8 cellular contexts compared by ENCODE assay signal in genomic region chr19:5719961-5720790, GRCh38. TPM values are rescaled to one million over a fixed set of nuclear protein-coding genes. Genes with fewer than 3 reads are reported as not detected.
DNase-seq lines count a peak whose midpoint lies in the region; ATAC-seq and TF ChIP-seq lines count a peak whose summit lies in the region.

CATSPERD (plus strand) TSS chr19:5720637; CDS start chr19:5720738, 101 bp downstream.
LONP1 (minus strand) TSS chr19:5720146; CDS start chr19:5720132, 14 bp downstream.

- ATAC-seq in DND-41 (ENCODE audit: insufficient read depth, low read depth) (peak; percentile 89), GM21723 (IDR thresholded peaks at IDR 0.05; ENCODE audit: unreplicated experiment) (peak; percentile 85)
- peak; percentile 85 to 86 for ATAC-seq in activated T-cell treated with anti-CD3 and anti-CD28 coated beads, Interleukin-2, amount 50 U/mL, for 72 hours (replicated peaks in 1 of 2)

- DNase-seq in DND-41 (peak; percentile 98), KG1 (lab: John Stamatoyannopoulos, UW) (peak; percentile 98), esophagus muscularis mucosa (ENCODE audit: extremely low spot score) (peak; percentile 99)
- peak; percentile 98 for DNase-seq in activated T-cell treated with anti-CD3 and anti-CD28 coated beads, Interleukin-2, amount 50 U/mL, for 72 hours
- DNase-seq in stimulated activated CD8-positive, alpha-beta memory T cell treated with anti-CD3 and anti-CD28 coated beads, Interleukin-7, amount 100 ng/mL, for 4 hours (ENCODE audit: low read depth in 2 of 2), result peak; percentile 95 to 98

- intact Hi-C loops in esophagus muscularis mucosa (cut with DNase I), result no loop called here

- peak within 1 kb of the TSS; percentile 98 for H3K27ac ChIP-seq in DND-41 (ENCODE audit: low read length)
- H3K27ac ChIP-seq in esophagus muscularis mucosa (replicated peaks in 1 of 4), result peak within 1 kb of the TSS; percentile 96 to 98 (median 97)
- peak within 1 kb of the TSS; percentile 80 for H3K27ac ChIP-seq in muscle layer of duodenum (ENCODE audit: low read length)

- H3K27ac Mint-ChIP-seq in activated T-cell treated with anti-CD3 and anti-CD28 coated beads, Interleukin-2, amount 50 U/mL, for 72 hours, result peak within 1 kb of the TSS; percentile 98

- peak within 1 kb of the TSS; percentile 97 for H2AFZ ChIP-seq in DND-41 (ENCODE audit: low read depth, low read length)

- H3K4me3 ChIP-seq in DND-41 (ENCODE audit: low read depth in 1 of 2, low read length in 2 of 2), result peak within 1 kb of the TSS; percentile 73 to 81
- peak within 1 kb of the TSS; percentile 90 to 97 (median 95) for H3K4me3 ChIP-seq in esophagus muscularis mucosa
- H3K4me3 ChIP-seq in muscle layer of duodenum (ENCODE audit: low read depth in 1 of 2, low read length in 2 of 2), result peak within 1 kb of the TSS; percentile 95 to 98

- TF ChIP-seq POLR2A in esophagus muscularis mucosa (IDR thresholded peaks at IDR 0.05; ENCODE audit: low read depth), result peak; percentile 40

- H3K4me1 ChIP-seq in DND-41 (ENCODE audit: insufficient read depth, low read length) (peaks cover 38% of the 10 kb centered on the region), esophagus muscularis mucosa (peaks cover 25 to 42% (median 32%) of the 10 kb centered on the region in 4 donors), muscle layer of duodenum (ENCODE audit: control insufficient read depth in 1 of 2, insufficient read depth in 2 of 2, low read length in 2 of 2) (peaks cover 8 to 19% of the 10 kb centered on the region in 2 donors)

- H3K4me3 Mint-ChIP-seq in activated T-cell treated with anti-CD3 and anti-CD28 coated beads, Interleukin-2, amount 50 U/mL, for 72 hours, result peak within 1 kb of the TSS; percentile 88 to 96

- H3K9me3 ChIP-seq in DND-41 (ENCODE audit: insufficient read depth, low read length, severe bottlenecking), result no peaks in the 10 kb centered on the region
- no peaks in the 10 kb centered on the region for H3K9me3 ChIP-seq in esophagus muscularis mucosa
- no peaks in the 10 kb centered on the region for H3K9me3 ChIP-seq in muscle layer of duodenum (ENCODE audit: control insufficient read depth in 1 of 2, low read length in 2 of 2)

- WGBS in esophagus muscularis mucosa, result 0% methylated on average over 10 of the region's 90 CpGs

- H3K79me2 ChIP-seq in DND-41 (ENCODE audit: insufficient read depth, low read length), result peaks cover 44% of the 10 kb centered on the region

- peak; percentile 98 for TF ChIP-seq CTCF in DND-41 (IDR thresholded peaks at IDR 0.05; ENCODE audit: borderline replicate concordance, extremely low read depth, low read length, poor library complexity, severe bottlenecking)
- peak; percentile 93 to 98 (median 93) for TF ChIP-seq CTCF in esophagus muscularis mucosa (IDR thresholded peaks at IDR 0.05)

- peaks cover 35% of the 10 kb centered on the region for H3K4me1 Mint-ChIP-seq in activated T-cell treated with anti-CD3 and anti-CD28 coated beads, Interleukin-2, amount 50 U/mL, for 72 hours (ENCODE audit: low read depth)

- peaks cover 15 to 21% of the 10 kb centered on the region in 2 donors for H3K36me3 Mint-ChIP-seq in activated T-cell treated with anti-CD3 and anti-CD28 coated beads, Interleukin-2, amount 50 U/mL, for 72 hours (ENCODE audit: insufficient read depth in 2 of 2)

- H3K9me3 Mint-ChIP-seq in activated T-cell treated with anti-CD3 and anti-CD28 coated beads, Interleukin-2, amount 50 U/mL, for 72 hours, result no peaks in the 10 kb centered on the region

- peak within 1 kb of the TSS; percentile 86 for H3K9ac ChIP-seq in DND-41 (ENCODE audit: low read depth, low read length)

- H3K27me3 ChIP-seq in DND-41 (ENCODE audit: insufficient read depth, low read length, poor library complexity) (no peaks in the 10 kb centered on the region), esophagus muscularis mucosa (no peaks in the 10 kb centered on the region), muscle layer of duodenum (ENCODE audit: low read depth, low read length) (no peaks in the 10 kb centered on the region)

- TF ChIP-seq EP300 in esophagus muscularis mucosa (IDR thresholded peaks at IDR 0.05), result no peak

- H3K27me3 Mint-ChIP-seq in activated T-cell treated with anti-CD3 and anti-CD28 coated beads, Interleukin-2, amount 50 U/mL, for 72 hours (ENCODE audit: low read depth), result no peaks in the 10 kb centered on the region

- H3K4me2 ChIP-seq in DND-41 (ENCODE audit: insufficient read depth, low read length), result peak within 1 kb of the TSS; percentile 79

- H3K36me3 ChIP-seq in DND-41 (ENCODE audit: insufficient read depth, low read length), result peaks cover 23% of the 10 kb centered on the region
- H3K36me3 ChIP-seq in esophagus muscularis mucosa, result peaks cover 0 to 9% (median 3%) of the 10 kb centered on the region in 4 donors
- H3K36me3 ChIP-seq in muscle layer of duodenum (ENCODE audit: control insufficient read depth in 1 of 2, insufficient read depth in 2 of 2, low read length in 2 of 2), result peaks cover 0 to 8% of the 10 kb centered on the region in 2 donors

- H4K20me1 ChIP-seq in DND-41 (ENCODE audit: insufficient read depth, low read length), result peaks cover 34% of the 10 kb centered on the region

TF ChIP-seq in PFSK-1, 5 proteins besides CTCF, POLR2A, EP300 and RAD21:
- TF ChIP-seq REST (IDR thresholded peaks at IDR 0.05; ENCODE audit: insufficient read depth in 1 of 2, low read depth in 2 of 2, low read length in 2 of 2), result peak in 1 of 2 experiments; percentile 66; a peak in 3 of 4 replicates
- peak; percentile 96 for TF ChIP-seq FOXP2 (optimal IDR thresholded peaks at IDR 0.05; ENCODE audit: borderline replicate concordance, extremely low read depth, extremely low read length, insufficient read depth)
- peak; percentile 90; the same call in 1 of the 2 replicates for TF ChIP-seq SIN3A (IDR thresholded peaks at IDR 0.05; ENCODE audit: borderline replicate concordance, insufficient read depth, low read length)
- peak; percentile 98 for TF ChIP-seq TAF1 (IDR thresholded peaks at IDR 0.05; ENCODE audit: borderline replicate concordance, insufficient read depth, low read length)
- peak; percentile 88 for TF ChIP-seq POLR2AphosphoS5 (IDR thresholded peaks at IDR 0.05; ENCODE audit: low read depth, low read length)

RNA-seq across cellular contexts. Expression of gene CATSPERD, which starts in this region (rescaled TPM):
- 0.18 TPM for polyA plus RNA-seq in PFSK-1 (2012; ENCODE audit: insufficient read length, low read depth)
- not detected for total RNA-seq in activated T-cell treated with anti-CD3 and anti-CD28 coated beads, Interleukin-2, amount 50 U/mL, for 72 hours
- total RNA-seq in esophagus muscularis mucosa, result under 1 TPM in 1 of 4 donors, not detected in 3; 0.19 TPM

RNA-seq across cellular contexts. Expression of gene LONP1, which starts in this region (rescaled TPM):
- polyA plus RNA-seq in PFSK-1 (2012; ENCODE audit: insufficient read length, low read depth), result 957 TPM
- total RNA-seq in activated T-cell treated with anti-CD3 and anti-CD28 coated beads, Interleukin-2, amount 50 U/mL, for 72 hours, result 100 to 1,000 TPM; 262 to 266 TPM
- total RNA-seq in esophagus muscularis mucosa, result 10 to 100 TPM; 49.0 to 70.4 (median 54.3) TPM

Comparison
In these comparisons a context has a peak if more than half of its experiments do, and no peak if none do; other contexts are left out.
1. Peak in every context shown above with its lines: DNase-seq, ATAC-seq, H3K4me3 ChIP-seq and H3K27ac ChIP-seq.